8 cellular contexts compared by ENCODE assay signal in the genomic region with DNA sequence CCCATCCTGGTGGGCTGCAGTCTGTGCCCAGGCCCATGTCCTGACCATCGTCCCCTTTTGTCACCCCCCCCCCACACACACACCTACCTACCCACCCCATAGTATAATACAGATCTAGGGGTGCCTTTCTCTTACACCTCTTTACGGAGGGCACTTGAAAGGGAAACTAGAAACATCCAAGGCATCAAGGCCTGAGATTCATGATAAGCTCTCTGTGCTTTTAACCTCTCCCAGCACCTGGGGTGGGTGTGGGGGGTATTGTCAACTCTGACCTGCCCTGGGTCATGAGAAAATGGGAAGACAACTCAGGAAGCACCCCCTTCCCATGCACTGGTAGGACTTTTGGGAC. TPM values are rescaled to one million over a fixed set of nuclear protein-coding genes. Genes with fewer than 3 reads are reported as not detected.
DNase-seq lines count a peak whose midpoint lies in the region; ATAC-seq and TF ChIP-seq lines count a peak whose summit lies in the region.

No MANE protein-coding gene starts in this region.

- H3K4me3 ChIP-seq in DOHH2 (ENCODE audit: low read length) (peak overlapping the region; percentile 92), SJSA1 (peak overlapping the region; percentile 89), esophagus squamous epithelium (peak overlapping the region; percentile 69 to 97 (median 82)), prostate gland (peak overlapping the region; percentile 78 to 93), mucosa of descending colon (no peak overlapping the region)

- WGBS in esophagus squamous epithelium, 2 donors: 0% methylated on average over 1 of the region's 2 CpGs; no CpG with 5 or more reads in 1 of the 2 donors
- WGBS in prostate gland: 0% methylated on average over 2 of the region's 2 CpGs

- H3F3A ChIP-seq in DOHH2 (ENCODE audit: control insufficient read depth, insufficient read depth): peaks cover 8% of the 10 kb centered on the region

- intact Hi-C loops in esophagus squamous epithelium (cut with DNase I): no loop called here
- intact Hi-C loops in prostate gland (cut with DNase I): loop anchor here (5.0 kb wide), 1 partner anchor 87 kb away; no protein-coding TSS in a partner anchor
- intact Hi-C loops in mucosa of descending colon (cut with DNase I, micrococcal nuclease): no loop called here

- peak overlapping the region; percentile 93 for H3K4me2 ChIP-seq in DOHH2 (ENCODE audit: low read length)

- ATAC-seq in mucosa of descending colon: no peak
- ATAC-seq in HG02938 (IDR thresholded peaks at IDR 0.05; ENCODE audit: unreplicated experiment): no peak

- H3K27me3 ChIP-seq in DOHH2 (ENCODE audit: control insufficient read depth, low read length): no peaks in the 10 kb centered on the region
- H3K27me3 ChIP-seq in SJSA1 (replicated peaks): no peaks in the 10 kb centered on the region
- no peaks in the 10 kb centered on the region for H3K27me3 ChIP-seq in esophagus squamous epithelium
- no peaks in the 10 kb centered on the region for H3K27me3 ChIP-seq in prostate gland (replicated peaks; ENCODE audit: insufficient read depth)

- H3K36me3 ChIP-seq in DOHH2 (ENCODE audit: control insufficient read depth, low read length) (peaks cover 34% of the 10 kb centered on the region), SJSA1 (peaks cover 38% of the 10 kb centered on the region), esophagus squamous epithelium (peaks cover 0 to 22% (median 0%) of the 10 kb centered on the region in 3 donors), prostate gland (no peaks in the 10 kb centered on the region), mucosa of descending colon (ENCODE audit: low read depth) (no peaks in the 10 kb centered on the region)

- H3K27ac ChIP-seq in DOHH2 (ENCODE audit: low read depth, low read length): peak overlapping the region; percentile 60; the same call in 1 of the 2 replicates
- H3K27ac ChIP-seq in SJSA1: no peak overlapping the region; the same call in 1 of the 2 replicates
- peak overlapping the region; percentile 91 to 100 (median 96) for H3K27ac ChIP-seq in esophagus squamous epithelium
- peak overlapping the region; percentile 96 to 97 for H3K27ac ChIP-seq in prostate gland

- H3K4me1 ChIP-seq in DOHH2 (ENCODE audit: control insufficient read depth, low read length) (peaks cover 25% of the 10 kb centered on the region), SJSA1 (replicated peaks) (peaks cover 49% of the 10 kb centered on the region), esophagus squamous epithelium (peaks cover 15 to 61% (median 30%) of the 10 kb centered on the region in 3 donors), prostate gland (replicated peaks) (peaks cover 5% of the 10 kb centered on the region), mucosa of descending colon (ENCODE audit: low read depth) (peaks cover 19% of the 10 kb centered on the region)

- no peaks in the 10 kb centered on the region for H3K9me2 ChIP-seq in DOHH2 (replicated peaks; ENCODE audit: control insufficient read depth, low read length)

- peaks cover 87% of the 10 kb centered on the region for H3K79me2 ChIP-seq in DOHH2 (ENCODE audit: control insufficient read depth, low read length)

- TF ChIP-seq POLR2A in esophagus squamous epithelium (IDR thresholded peaks at IDR 0.05) (no peak), prostate gland (IDR thresholded peaks at IDR 0.05) (no peak)

- peaks cover 13% of the 10 kb centered on the region; the same call in 1 of the 2 replicates for H4K20me1 ChIP-seq in DOHH2 (ENCODE audit: control insufficient read depth, insufficient read depth, low read depth, low read length)

- TF ChIP-seq CTCF in DOHH2 (IDR thresholded peaks at IDR 0.05; ENCODE audit: low read depth, low read length, poor library complexity, severe bottlenecking): no peak
- no peak for TF ChIP-seq CTCF in esophagus squamous epithelium (IDR thresholded peaks at IDR 0.05)
- TF ChIP-seq CTCF in prostate gland (IDR thresholded peaks at IDR 0.05): no peak
- TF ChIP-seq CTCF in mucosa of descending colon (IDR thresholded peaks at IDR 0.05): no peak

- H3K9me3 ChIP-seq in DOHH2 (ENCODE audit: control insufficient read depth, insufficient read depth, low read length): no peaks in the 10 kb centered on the region
- H3K9me3 ChIP-seq in SJSA1 (replicated peaks): no peaks in the 10 kb centered on the region
- no peaks in the 10 kb centered on the region for H3K9me3 ChIP-seq in esophagus squamous epithelium
- H3K9me3 ChIP-seq in prostate gland: no peaks in the 10 kb centered on the region
- H3K9me3 ChIP-seq in mucosa of descending colon: no peaks in the 10 kb centered on the region

- DNase-seq in SJSA1 (ENCODE audit: low read depth in 1 of 2, low spot score in 2 of 2) (no peak), esophagus squamous epithelium (lab: John Stamatoyannopoulos, UW) (no peak), prostate gland (ENCODE audit: low spot score) (no peak), mucosa of descending colon (no peak), NCI-H2227 treated with DMSO at 0.1 percent for 48 hours (lab: John Stamatoyannopoulos, UW) (no peak), NCI-H1694 treated with DMSO at 0.1 percent for 48 hours (lab: John Stamatoyannopoulos, UW) (no peak)

RNA-seq across cellular contexts. Expression of gene BICRA, which starts 1.6 kb away (rescaled TPM):
- total RNA-seq in SJSA1 (2014; rRNA removed; shearing (Covaris generic)): 0.66 and 3.5 TPM in 2 replicates
- 10 to 100 TPM in 1 of 4 donors, 1 to 10 TPM in 3; 1.1 to 17.5 (median 7.0) TPM for total RNA-seq in esophagus squamous epithelium
- total RNA-seq in prostate gland: 10 to 100 TPM; 19.4 to 25.3 TPM
- 10 to 100 TPM; 18.1 to 19.7 (median 18.5) TPM for total RNA-seq in mucosa of descending colon

RNA-seq across cellular contexts. Expression of gene ZNF541, which starts 37.6 kb away (rescaled TPM):
- not detected in 2 replicates for total RNA-seq in SJSA1 (2014; rRNA removed; shearing (Covaris generic))
- under 1 TPM in 1 of 4 donors, not detected in 3; 0.04 TPM for total RNA-seq in esophagus squamous epithelium
- total RNA-seq in prostate gland: 10 to 100 TPM in 1 of 2 donors, under 1 TPM in 1; 0.23 to 13.9 TPM
- under 1 TPM in 1 of 3 donors, not detected in 2; 0.22 TPM for total RNA-seq in mucosa of descending colon
